Comparison of ENCODE assay signal across 8 cellular contexts in the genomic region with DNA sequence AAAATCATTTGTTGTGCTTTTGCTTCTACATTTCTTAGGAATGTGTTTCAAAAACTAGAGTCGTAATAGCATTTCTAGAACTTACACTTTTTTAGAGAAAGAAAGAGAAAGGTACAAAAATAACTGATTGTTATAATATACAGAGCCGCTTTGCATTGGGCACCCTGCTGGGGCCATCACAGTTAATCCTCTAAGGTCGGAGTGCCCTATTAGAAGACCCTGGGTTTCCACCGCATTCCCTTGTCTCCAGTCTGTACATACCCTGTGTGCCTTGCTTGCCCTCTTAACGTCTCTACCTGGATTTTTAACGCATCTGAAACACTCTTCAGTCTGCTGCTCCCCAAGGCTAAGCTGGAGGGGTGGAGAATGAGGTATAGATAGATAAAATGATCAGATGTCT. TPM values are rescaled to one million over a fixed set of nuclear protein-coding genes. Genes with fewer than 3 reads are reported as not detected.
DNase-seq lines count a peak whose midpoint lies in the region; TF ChIP-seq lines count a peak whose summit lies in the region.
"Had no signal": no experiment of that assay in that cellular context is flagged by ENCODE, and none has a peak within 500 bp of the region (broad histone marks: within the 10 kb centered on the region; RNA-seq: fewer than 3 reads in every experiment).

No MANE protein-coding gene starts in this region.

- no peak for TF ChIP-seq POLR2A in stomach (IDR thresholded peaks at IDR 0.05)

- peaks cover 2% of the 10 kb centered on the region for H3K4me1 Mint-ChIP-seq in activated naive CD4-positive, alpha-beta T cell treated with anti-CD3 and anti-CD28 coated beads for 36 hours (ENCODE audit: low read depth)

- H3K27ac ChIP-seq in stomach: peak overlapping the region; percentile 50 to 96 (median 88)
- H3K27ac ChIP-seq: right atrium auricular region, thoracic aorta had no signal

- CTCF ChIA-PET in activated naive CD4-positive, alpha-beta T cell treated with anti-CD3 and anti-CD28 coated beads for 36 hours (lab: Charles Lee): no interaction called here

- H3K27ac Mint-ChIP-seq in activated naive CD4-positive, alpha-beta T cell treated with anti-CD3 and anti-CD28 coated beads for 36 hours: no peak overlapping the region

- no peaks in the 10 kb centered on the region for H3K27me3 Mint-ChIP-seq in activated naive CD4-positive, alpha-beta T cell treated with anti-CD3 and anti-CD28 coated beads for 36 hours (ENCODE audit: low read depth)

- peak overlapping the region; percentile 96 for H3K4me3 ChIP-seq in epithelial cell of proximal tubule (ENCODE audit: low read depth, low read length)
- peak overlapping the region; percentile 51 to 70 (median 64) for H3K4me3 ChIP-seq in stomach

- TF ChIP-seq EP300 in stomach (IDR thresholded peaks at IDR 0.05): no peak

- 30 to 57% (median 44%) methylated on average over 6 of the region's 6 CpGs for WGBS in stomach, 5 donors

- in situ Hi-C loops in ACHN (cut with HindIII; ENCODE audit: low pct_ligation_motif_present, low pct_unique_long_range_greater_than_20kb, low sequenced_read_pairs): no loop called here

- no peaks in the 10 kb centered on the region for H3K9me3 ChIP-seq in stomach
- H3K9me3 ChIP-seq: right atrium auricular region, thoracic aorta had no signal

- H3K36me3 Mint-ChIP-seq in activated naive CD4-positive, alpha-beta T cell treated with anti-CD3 and anti-CD28 coated beads for 36 hours (ENCODE audit: low read depth): peaks cover 7% of the 10 kb centered on the region

- H3K9me3 Mint-ChIP-seq in activated naive CD4-positive, alpha-beta T cell treated with anti-CD3 and anti-CD28 coated beads for 36 hours: no peaks in the 10 kb centered on the region

- DNase-seq in activated naive CD4-positive, alpha-beta T cell treated with anti-CD3 and anti-CD28 coated beads for 36 hours: no peak
- no peak for DNase-seq in activated naive CD4-positive, alpha-beta T cell treated with Interleukin-2 at 50 U/mL for 16 hours
- DNase-seq in epithelial cell of proximal tubule (ENCODE audit: low read depth): no peak
- DNase-seq in stomach: no peak
- no peak for DNase-seq in DMS 273 (lab: John Stamatoyannopoulos, UW; ENCODE audit: unreplicated experiment)
- DNase-seq in ACHN: no peak

- H3K36me3 ChIP-seq in stomach: peaks cover 0 to 48% (median 36%) of the 10 kb centered on the region in 4 donors

- TF ChIP-seq CTCF in epithelial cell of proximal tubule (conservative IDR thresholded peaks at IDR 0.05; ENCODE audit: low read depth, low read length) (no peak), stomach (IDR thresholded peaks at IDR 0.05) (no peak)

- H3K4me3 Mint-ChIP-seq in activated naive CD4-positive, alpha-beta T cell treated with anti-CD3 and anti-CD28 coated beads for 36 hours: peak overlapping the region; percentile 7

- intact Hi-C loops in activated naive CD4-positive, alpha-beta T cell treated with anti-CD3 and anti-CD28 coated beads for 36 hours (cut with micrococcal nuclease): no loop called here
- intact Hi-C loops in stomach (cut with DNase I; ENCODE audit: low total_unique reads): no loop called here

- peaks cover 0 to 8% (median 4%) of the 10 kb centered on the region in 4 donors for H3K4me1 ChIP-seq in stomach
- H3K4me1 ChIP-seq: right atrium auricular region had no signal

- no peaks in the 10 kb centered on the region for H3K27me3 ChIP-seq in stomach
- H3K27me3 ChIP-seq: right atrium auricular region had no signal

RNA-seq across cellular contexts. Expression of a gene that starts 1.3 kb away (rescaled TPM):
- total RNA-seq in activated naive CD4-positive, alpha-beta T cell treated with anti-CD3 and anti-CD28 coated beads for 36 hours: under 1 TPM; 0.45 to 0.64 TPM
- total RNA-seq in epithelial cell of proximal tubule (12.6 and 13.1 TPM in 2 replicates), stomach (10 to 100 TPM in 4 of 5 donors, 1 to 10 TPM in 1; 5.3 to 37.1 (median 20.6) TPM)
- polyA plus RNA-seq in stomach: 1 to 10 TPM; 3.7 to 4.0 (median 3.8) TPM

RNA-seq across cellular contexts. Expression of a gene that starts 46.6 kb away (rescaled TPM):
- total RNA-seq in activated naive CD4-positive, alpha-beta T cell treated with anti-CD3 and anti-CD28 coated beads for 36 hours: 10 to 100 TPM; 24.1 to 26.2 TPM
- total RNA-seq in epithelial cell of proximal tubule: 12.4 and 19.5 TPM in 2 replicates
- total RNA-seq in stomach: 10 to 100 TPM; 11.1 to 42.5 (median 30.3) TPM
- polyA plus RNA-seq in stomach: 10 to 100 TPM in 2 of 3 donors, 1 to 10 TPM in 1; 9.4 to 13.1 (median 11.5) TPM

RNA-seq across cellular contexts. Expression of a gene that starts 46.9 kb away (rescaled TPM):
- total RNA-seq in activated naive CD4-positive, alpha-beta T cell treated with anti-CD3 and anti-CD28 coated beads for 36 hours: 100 to 1,000 TPM; 102 to 103 TPM
- 14.8 and 33.0 TPM in 2 replicates for total RNA-seq in epithelial cell of proximal tubule
- 10 to 100 TPM in 3 of 5 donors, not detected in 2; 17.5 to 42.0 (median 32.7) TPM for total RNA-seq in stomach
- polyA plus RNA-seq in stomach: 10 to 100 TPM; 40.8 to 45.4 (median 44.2) TPM

RNA-seq across cellular contexts. Expression of a gene that starts 46.9 kb away (rescaled TPM):
- total RNA-seq in activated naive CD4-positive, alpha-beta T cell treated with anti-CD3 and anti-CD28 coated beads for 36 hours: 10 to 100 TPM; 74.9 to 79.1 TPM
- total RNA-seq in epithelial cell of proximal tubule: 34.5 and 79.5 TPM in 2 replicates
- 10 to 100 TPM in 2 of 5 donors, 1 to 10 TPM in 3; 1.2 to 54.2 (median 8.5) TPM for total RNA-seq in stomach
- polyA plus RNA-seq in stomach: 10 to 100 TPM; 52.5 to 77.9 (median 64.4) TPM
